Comparison of ENCODE assay signal across 18 cellular contexts in genomic region chr12:91515944-91516739, GRCh38.
DNase-seq lines count a peak whose midpoint lies in the region; ATAC-seq and TF ChIP-seq lines count a peak whose summit lies in the region.
"Had no signal": no experiment of that assay in that cellular context is flagged by ENCODE, and none has a peak within 500 bp of the region (broad histone marks: within the 10 kb centered on the region; RNA-seq: fewer than 3 reads in every experiment).

No MANE protein-coding gene starts in this region.

- H3K4me1 Mint-ChIP-seq in progenitor cell of endocrine pancreas (ENCODE audit: low read depth): peaks cover 16% of the 10 kb centered on the region
- H3K4me1 Mint-ChIP-seq in stimulated activated naive B cell treated with anti-CD40 and anti-IgM and Interleukin-4, amounts not matched to agents 10 μg/mL and 1 μg/mL and 100 μg/mL, for 72 hours: no peaks in the 10 kb centered on the region

- H3K9me3 ChIP-seq in mucosa of descending colon (no peaks in the 10 kb centered on the region), spleen (peaks cover 0 to 5% (median 0%) of the 10 kb centered on the region in 8 donors)
- H3K9me3 ChIP-seq: SJCRH30 had no signal

- peaks cover 7% of the 10 kb centered on the region for H3K4me1 ChIP-seq in mucosa of descending colon (ENCODE audit: low read depth)
- no peaks in the 10 kb centered on the region for H3K4me1 ChIP-seq in spleen

- H3K36me3 ChIP-seq in mucosa of descending colon (ENCODE audit: low read depth) (no peaks in the 10 kb centered on the region), spleen (no peaks in the 10 kb centered on the region)
- H3K36me3 ChIP-seq: SJCRH30 had no signal

- no peaks in the 10 kb centered on the region for H3K27me3 ChIP-seq in spleen (replicated peaks in 1 of 7)
- H3K27me3 ChIP-seq: SJCRH30 had no signal

- no peaks in the 10 kb centered on the region for H3K36me3 Mint-ChIP-seq in progenitor cell of endocrine pancreas (ENCODE audit: insufficient read depth)
- H3K36me3 Mint-ChIP-seq in stimulated activated naive B cell treated with anti-CD40 and anti-IgM and Interleukin-4, amounts not matched to agents 10 μg/mL and 1 μg/mL and 100 μg/mL, for 72 hours: no peaks in the 10 kb centered on the region

- H3K27ac ChIP-seq in spleen: no peak overlapping the region
- H3K27ac ChIP-seq: C4-2B, KMS-11, SJCRH30 had no signal

- TF ChIP-seq CTCF in mucosa of descending colon (IDR thresholded peaks at IDR 0.05) (no peak), progenitor cell of endocrine pancreas (IDR thresholded peaks at IDR 0.05; ENCODE audit: unreplicated experiment) (no peak), spleen (IDR thresholded peaks at IDR 0.05 in 8 of 11, conservative IDR thresholded peaks at IDR 0.05 in 3 of 11) (no peak)

- WGBS in spleen, 5 donors: 45 to 52% (median 47%) methylated on average over 5 of the region's 5 CpGs

- ATAC-seq in mucosa of descending colon: peak; percentile 94
- ATAC-seq in stimulated activated naive B cell treated with anti-CD40 and anti-IgM and Interleukin-4, amounts not matched to agents 10 μg/mL and 1 μg/mL and 100 μg/mL, for 72 hours (replicated peaks): no peak

- H3K27me3 Mint-ChIP-seq in progenitor cell of endocrine pancreas: no peaks in the 10 kb centered on the region
- H3K27me3 Mint-ChIP-seq in stimulated activated naive B cell treated with anti-CD40 and anti-IgM and Interleukin-4, amounts not matched to agents 10 μg/mL and 1 μg/mL and 100 μg/mL, for 72 hours: peaks cover 17 to 21% of the 10 kb centered on the region in 2 donors

- H3K4me3 ChIP-seq in mucosa of descending colon (no peak overlapping the region), spleen (no peak overlapping the region)
- H3K4me3 ChIP-seq: SJCRH30 had no signal

- TF ChIP-seq POLR2A in spleen (IDR thresholded peaks at IDR 0.05): no peak

- DNase-seq in NOMO-1 (lab: John Stamatoyannopoulos, UW; ENCODE audit: unreplicated experiment in 2 of 2) (peak; percentile 4 to 34), NOMO-1 treated with dmso at 0.1 percent for 144 hours (lab: John Stamatoyannopoulos, UW; ENCODE audit: unreplicated experiment) (no peak), amniotic epithelial cell (ENCODE audit: low read depth) (peak; percentile 25), mucosa of descending colon (peak in 1 of 3 donors; percentile 9), progenitor cell of endocrine pancreas (ENCODE audit: low spot score, unreplicated experiment) (no peak), spleen (no peak)
- no peak for DNase-seq in stimulated activated naive B cell treated with anti-CD40 and anti-IgM and Interleukin-4, amounts not matched to agents 10 μg/mL and 1 μg/mL and 100 μg/mL, for 72 hours
- DNase-seq: 8988T, DMS53, GDM1, GOT3, HCEC 1CT, NCI-H1694, NCI-H446 treated with DMSO at 0.1 percent for 48 hours, NCI-H69, SJCRH30 had no signal

- no peak overlapping the region for H3K27ac Mint-ChIP-seq in progenitor cell of endocrine pancreas
- H3K27ac Mint-ChIP-seq in stimulated activated naive B cell treated with anti-CD40 and anti-IgM and Interleukin-4, amounts not matched to agents 10 μg/mL and 1 μg/mL and 100 μg/mL, for 72 hours: no peak overlapping the region

- intact Hi-C loops in mucosa of descending colon (cut with DNase I, micrococcal nuclease): no loop called here
- intact Hi-C loops in spleen (cut with DNase I; ENCODE audit: low total_unique reads): no loop called here

- peaks cover 10% of the 10 kb centered on the region for H3K9me3 Mint-ChIP-seq in progenitor cell of endocrine pancreas (ENCODE audit: low read depth)
- peaks cover 0 to 4% of the 10 kb centered on the region in 2 donors for H3K9me3 Mint-ChIP-seq in stimulated activated naive B cell treated with anti-CD40 and anti-IgM and Interleukin-4, amounts not matched to agents 10 μg/mL and 1 μg/mL and 100 μg/mL, for 72 hours

- H3K4me3 Mint-ChIP-seq in progenitor cell of endocrine pancreas (ENCODE audit: low read depth): no peak overlapping the region
- H3K4me3 Mint-ChIP-seq in stimulated activated naive B cell treated with anti-CD40 and anti-IgM and Interleukin-4, amounts not matched to agents 10 μg/mL and 1 μg/mL and 100 μg/mL, for 72 hours: no peak overlapping the region

Comparison
In these comparisons a context has a peak if more than half of its experiments do, and no peak if none do; other contexts are left out.
1. DNase-seq: peak in NOMO-1 (2 of 2) and amniotic epithelial cell (single experiment); none in NOMO-1 treated with dmso at 0.1 percent for 144 hours (single experiment), progenitor cell of endocrine pancreas (single experiment), spleen (single experiment) and stimulated activated naive B cell treated with anti-CD40 and anti-IgM and Interleukin-4, amounts not matched to agents 10 μg/mL and 1 μg/mL and 100 μg/mL, for 72 hours (single experiment).